17 cellular contexts compared by ENCODE assay signal in genomic region chr13:102195566-102196462, GRCh38.
DNase-seq lines count a peak whose midpoint lies in the region; ATAC-seq, FAIRE-seq and TF ChIP-seq lines count a peak whose summit lies in the region.
"Had no signal": no experiment of that assay in that cellular context is flagged by ENCODE, and none has a peak within 500 bp of the region (broad histone marks: within the 10 kb centered on the region; RNA-seq: fewer than 3 reads in every experiment).

No MANE protein-coding gene starts in this region.

- H3K4me3 ChIP-seq in keratinocyte (ENCODE audit: control insufficient read depth in 2 of 3, extremely low read depth in 1 of 3, insufficient read depth in 2 of 3, low read depth in 1 of 3, low read length in 3 of 3): no peak overlapping the region
- no peak overlapping the region for H3K4me3 ChIP-seq in gastroesophageal sphincter
- H3K4me3 ChIP-seq: colonic mucosa, lower lobe of right lung, SJCRH30 had no signal

- H3K36me3 Mint-ChIP-seq in chondrocyte (ENCODE audit: low read depth): no peaks in the 10 kb centered on the region
- H3K36me3 Mint-ChIP-seq: stimulated activated naive B cell treated with anti-CD40 and anti-IgM and Interleukin-4, amounts not matched to agents 10 μg/mL and 1 μg/mL and 100 μg/mL, for 72 hours; type B pancreatic cell had no signal

- no peaks in the 10 kb centered on the region for H3K9me3 Mint-ChIP-seq in chondrocyte (ENCODE audit: low read depth)
- H3K9me3 Mint-ChIP-seq: activated T-cell treated with anti-CD3 and anti-CD28 coated beads, Interleukin-2, amount 50 U/mL, for 4 hours; stimulated activated naive B cell treated with anti-CD40 and anti-IgM and Interleukin-4, amounts not matched to agents 10 μg/mL and 1 μg/mL and 100 μg/mL, for 72 hours; type B pancreatic cell had no signal

- DNase-seq in COLO829 (ENCODE audit: low spot score) (peak; percentile 38), NCI-H69 (lab: John Stamatoyannopoulos, UW) (peak; percentile 71), chondrocyte (ENCODE audit: low spot score) (no peak), keratinocyte (ENCODE audit: low read depth, low spot score) (no peak), D341Med (ENCODE audit: low spot score) (no peak), NCI-H524 (lab: John Stamatoyannopoulos, UW) (no peak), DMS53 treated with DMSO at 0.1 percent for 48 hours (lab: John Stamatoyannopoulos, UW; ENCODE audit: unreplicated experiment) (no peak)
- DNase-seq: activated CD4-positive, alpha-beta T cell treated with anti-CD3 and anti-CD28 coated beads, Interleukin-2, amount 50 U/mL, for 48 hours; activated T-cell treated with anti-CD3 and anti-CD28 coated beads, Interleukin-2, amount 50 U/mL, for 4 hours; colonic mucosa; lower lobe of right lung; stimulated activated naive B cell treated with anti-CD40 and anti-IgM and Interleukin-4, amounts not matched to agents 10 μg/mL and 1 μg/mL and 100 μg/mL, for 72 hours had no signal

- dilution Hi-C loops in keratinocyte (cut with MboI; ENCODE audit: extremely low pct_ligation_motif_present, low sequenced_read_pairs): no loop called here

- H3K9ac ChIP-seq in keratinocyte (ENCODE audit: control insufficient read depth, extremely low read depth, insufficient read depth, low read length): no peak overlapping the region

- no peaks in the 10 kb centered on the region for H3K79me2 ChIP-seq in keratinocyte (ENCODE audit: control insufficient read depth, insufficient read depth, low read length)

- H3K4me1 ChIP-seq in keratinocyte (ENCODE audit: control insufficient read depth, extremely low read depth, insufficient read depth, low read length) (peaks cover 38% of the 10 kb centered on the region), gastroesophageal sphincter (no peaks in the 10 kb centered on the region)
- H3K4me1 ChIP-seq: colonic mucosa, lower lobe of right lung, SJCRH30 had no signal

- no peak for TF ChIP-seq POLR2A in gastroesophageal sphincter (IDR thresholded peaks at IDR 0.05)

- peak; percentile 41 for FAIRE-seq in keratinocyte (lab: Jason Lieb, UNC)
- FAIRE-seq: TTC549 had no signal

- no peaks in the 10 kb centered on the region for H3K27me3 Mint-ChIP-seq in chondrocyte (ENCODE audit: low read depth)
- H3K27me3 Mint-ChIP-seq: stimulated activated naive B cell treated with anti-CD40 and anti-IgM and Interleukin-4, amounts not matched to agents 10 μg/mL and 1 μg/mL and 100 μg/mL, for 72 hours; type B pancreatic cell had no signal

- TF ChIP-seq EP300 in gastroesophageal sphincter (IDR thresholded peaks at IDR 0.05): no peak

- H3K9me3 ChIP-seq in keratinocyte (ENCODE audit: control insufficient read depth, low read depth, low read length): no peaks in the 10 kb centered on the region
- no peaks in the 10 kb centered on the region for H3K9me3 ChIP-seq in gastroesophageal sphincter
- H3K9me3 ChIP-seq: colonic mucosa, lower lobe of right lung, SJCRH30 had no signal

- H3K36me3 ChIP-seq in keratinocyte (ENCODE audit: control insufficient read depth in 2 of 2, extremely low read depth in 1 of 2, insufficient read depth in 2 of 2, low read length in 2 of 2): no peaks in the 10 kb centered on the region
- H3K36me3 ChIP-seq in gastroesophageal sphincter: no peaks in the 10 kb centered on the region
- H3K36me3 ChIP-seq: colonic mucosa, lower lobe of right lung, SJCRH30 had no signal

- no peaks in the 10 kb centered on the region for H4K20me1 ChIP-seq in keratinocyte (ENCODE audit: control insufficient read depth, extremely low read depth, insufficient read depth, low read length)

- no peaks in the 10 kb centered on the region for H3K9me1 ChIP-seq in keratinocyte (ENCODE audit: control insufficient read depth, extremely low read depth, insufficient read depth, low read length)

- peak overlapping the region; percentile 29 for H3K4me2 ChIP-seq in keratinocyte (ENCODE audit: control insufficient read depth, extremely low read depth, insufficient read depth, low read depth, low read length)

- WGBS in gastroesophageal sphincter (ENCODE audit: low coverage in 1 of 2), 2 donors: 41 to 46% methylated on average over 4 of the region's 4 CpGs

- no peak overlapping the region for H3K4me3 Mint-ChIP-seq in chondrocyte (ENCODE audit: unreplicated experiment)
- H3K4me3 Mint-ChIP-seq: activated T-cell treated with anti-CD3 and anti-CD28 coated beads, Interleukin-2, amount 50 U/mL, for 4 hours; neural crest cell; stimulated activated naive B cell treated with anti-CD40 and anti-IgM and Interleukin-4, amounts not matched to agents 10 μg/mL and 1 μg/mL and 100 μg/mL, for 72 hours; type B pancreatic cell had no signal

- peak overlapping the region; percentile 3 for H3K27ac Mint-ChIP-seq in chondrocyte (ENCODE audit: unreplicated experiment)
- H3K27ac Mint-ChIP-seq: stimulated activated naive B cell treated with anti-CD40 and anti-IgM and Interleukin-4, amounts not matched to agents 10 μg/mL and 1 μg/mL and 100 μg/mL, for 72 hours; type B pancreatic cell had no signal

- H3K4me1 Mint-ChIP-seq in chondrocyte (ENCODE audit: low read depth): peaks cover 46% of the 10 kb centered on the region
- H3K4me1 Mint-ChIP-seq: stimulated activated naive B cell treated with anti-CD40 and anti-IgM and Interleukin-4, amounts not matched to agents 10 μg/mL and 1 μg/mL and 100 μg/mL, for 72 hours had no signal

- H3K27me3 ChIP-seq in keratinocyte (ENCODE audit: control insufficient read depth, extremely low read depth, insufficient read depth, low read length) (no peaks in the 10 kb centered on the region), gastroesophageal sphincter (no peaks in the 10 kb centered on the region)
- H3K27me3 ChIP-seq: colonic mucosa, SJCRH30 had no signal

- no peak for ATAC-seq in gastroesophageal sphincter
- ATAC-seq: activated T-cell treated with anti-CD3 and anti-CD28 coated beads, Interleukin-2, amount 50 U/mL, for 4 hours; lower lobe of right lung; stimulated activated naive B cell treated with anti-CD40 and anti-IgM and Interleukin-4, amounts not matched to agents 10 μg/mL and 1 μg/mL and 100 μg/mL, for 72 hours had no signal

- H3K27ac ChIP-seq in keratinocyte (ENCODE audit: control insufficient read depth, insufficient read depth, low read length): peak overlapping the region; percentile 24
- no peak overlapping the region for H3K27ac ChIP-seq in gastroesophageal sphincter
- H3K27ac ChIP-seq: colonic mucosa, lower lobe of right lung, SJCRH30 had no signal

- peak overlapping the region; percentile 16 for H2AFZ ChIP-seq in keratinocyte (ENCODE audit: control insufficient read depth, low read length)

- TF ChIP-seq CTCF in chondrocyte (IDR thresholded peaks at IDR 0.05) (no peak), keratinocyte (optimal IDR thresholded peaks at IDR 0.05 in 1 of 3, IDR thresholded peaks at IDR 0.05 in 1 of 3, conservative IDR thresholded peaks at IDR 0.05 in 1 of 3; ENCODE audit: extremely low read depth in 1 of 3, insufficient read depth in 2 of 3, low read length in 3 of 3) (no peak), gastroesophageal sphincter (IDR thresholded peaks at IDR 0.05) (no peak)

Comparison
In these comparisons a context has a peak if more than half of its experiments do, and no peak if none do; other contexts are left out.
1. DNase-seq: peak in COLO829 (single experiment) and NCI-H69 (single experiment); none in chondrocyte (single experiment), keratinocyte (single experiment), D341Med (single experiment), NCI-H524 (0 of 2) and DMS53 treated with DMSO at 0.1 percent for 48 hours (single experiment).